Comparison of ENCODE assay signal across 1 cellular context in genomic region chr14:50249118-50249775, GRCh38.
TF ChIP-seq lines count a peak whose summit lies in the region.

No MANE protein-coding gene starts in this region.

TF ChIP-seq in WTC11, 78 proteins besides CTCF, POLR2A, EP300 and RAD21 (continued from another document):
- TF ChIP-seq NFE2L1 (CRISPR knock-in tag; IDR thresholded peaks at IDR 0.05) (no peak), ZNF219 (CRISPR knock-in tag; IDR thresholded peaks at IDR 0.05; ENCODE audit: borderline replicate concordance) (no peak), GABPB1 (CRISPR knock-in tag; IDR thresholded peaks at IDR 0.05) (no peak), SP1 (CRISPR knock-in tag; conservative IDR thresholded peaks at IDR 0.05) (no peak), NR3C1 (CRISPR knock-in tag; conservative IDR thresholded peaks at IDR 0.05; ENCODE audit: low read depth) (no peak), NR2C2 (CRISPR knock-in tag; IDR thresholded peaks at IDR 0.05) (0 out of 2 replicates have a peak, but pooled peaks have one; percentile 6)
